ENCODE assay signal across 29 cellular contexts in the genomic region with DNA sequence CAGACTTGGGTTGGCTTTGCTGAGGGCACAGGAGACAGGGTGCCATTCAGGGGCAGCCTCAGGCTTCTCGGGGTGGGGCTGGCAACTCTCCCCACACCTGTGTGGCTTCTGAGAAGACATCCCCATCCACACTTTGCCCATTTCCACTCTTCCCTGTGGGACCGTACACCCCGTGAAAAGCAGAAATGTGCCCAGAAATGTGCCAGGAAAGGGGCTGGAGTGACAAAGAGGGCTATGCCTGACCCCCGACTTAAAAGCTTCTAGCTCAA.
"Had no signal": no experiment of that assay in that cellular context is flagged by ENCODE, and none has a peak within 500 bp of the region (broad histone marks: within the 10 kb centered on the region; RNA-seq: fewer than 3 reads in every experiment).

No MANE protein-coding gene starts in this region.

- H3K4me3 Mint-ChIP-seq: activated CD4-positive, alpha-beta memory T cell treated with anti-CD3 and anti-CD28 coated beads for 36 hours; activated CD4-positive, alpha-beta T cell treated with anti-CD3 and anti-CD28 coated beads, Interleukin-2, amount 10 ng/mL, durations not matched to agents 24 days and 14 days; activated naive CD8-positive, alpha-beta T cell treated with anti-CD3 and anti-CD28 coated beads for 36 hours; activated T-helper 17 cell treated with anti-CD3 and anti-CD28 coated beads, Interleukin-2, amount 50 U/mL, for 72 hours; effector memory CD8-positive, alpha-beta T cell; naive thymus-derived CD4-positive, alpha-beta T cell; neural progenitor cell; T-helper 17 cell had no signal

- DNase-seq: activated CD4-positive, alpha-beta memory T cell treated with anti-CD3 and anti-CD28 coated beads for 36 hours; activated CD4-positive, alpha-beta T cell treated with anti-CD3 and anti-CD28 coated beads, Interleukin-2, amount 10 ng/mL, durations not matched to agents 24 days and 14 days; activated CD4-positive, CD25-positive, alpha-beta regulatory T cell treated with anti-CD3 and anti-CD28 coated beads, Interleukin-2, amount 50 U/mL, for 72 hours; activated CD8-positive, alpha-beta memory T cell treated with anti-CD3 and anti-CD28 coated beads, Interleukin-2, amount 50 U/mL, for 4 hours; activated gamma-delta T cell treated with Interleukin-2 at 50 U/mL for 16 hours; activated naive CD8-positive, alpha-beta T cell treated with anti-CD3 and anti-CD28 coated beads for 36 hours; activated T-cell treated with anti-CD3 and anti-CD28 coated beads, Interleukin-2, amount 50 U/mL, for 1 hour; body of pancreas; colonic mucosa; dorsolateral prefrontal cortex; effector memory CD8-positive, alpha-beta T cell; erythroblast; islet precursor cell; midbrain; naive thymus-derived CD4-positive, alpha-beta T cell; occipital lobe; stimulated activated CD4-positive, alpha-beta T cell treated with anti-CD3 and anti-CD28 coated beads, Interleukin-2, amount 100 ng/mL, for 48 hours; stimulated activated naive CD8-positive, alpha-beta T cell treated with anti-CD3 and anti-CD28 coated beads, Interleukin-15, Interleukin-2, amounts not matched to agents 100 U/mL and 50 U/mL, for 24 hours; T-helper 17 cell; T1000; testis; transverse colon; WERI-Rb-1 had no signal

- H3K4me2 ChIP-seq: hepatocyte, neural progenitor cell had no signal

- ATAC-seq: activated T-helper 17 cell treated with anti-CD3 and anti-CD28 coated beads, Interleukin-2, amount 50 U/mL, for 72 hours; body of pancreas; effector memory CD8-positive, alpha-beta T cell; gastroesophageal sphincter; naive thymus-derived CD4-positive, alpha-beta T cell; stimulated activated naive CD8-positive, alpha-beta T cell treated with anti-CD3 and anti-CD28 coated beads, Interleukin-15, Interleukin-2, amounts not matched to agents 100 U/mL and 50 U/mL, for 24 hours; T-helper 17 cell had no signal

- H3K9me3 ChIP-seq: adrenal gland, body of pancreas, colonic mucosa, gastroesophageal sphincter, right atrium auricular region, testis, transverse colon had no signal

- H3K9ac ChIP-seq: neural progenitor cell had no signal

- H3K27ac Mint-ChIP-seq: activated CD4-positive, alpha-beta memory T cell treated with anti-CD3 and anti-CD28 coated beads for 36 hours; activated CD4-positive, alpha-beta T cell treated with anti-CD3 and anti-CD28 coated beads, Interleukin-2, amount 10 ng/mL, durations not matched to agents 24 days and 14 days; activated naive CD8-positive, alpha-beta T cell treated with anti-CD3 and anti-CD28 coated beads for 36 hours; neural progenitor cell had no signal

- H3K4me3 ChIP-seq: adrenal gland, body of pancreas, colonic mucosa, dorsolateral prefrontal cortex, gastroesophageal sphincter, hepatocyte, neural progenitor cell, right atrium auricular region, testis, transverse colon had no signal

- H3K4me1 ChIP-seq: body of pancreas, colonic mucosa, neural progenitor cell, testis had no signal

- H3K27ac ChIP-seq: adrenal gland, body of pancreas, colonic mucosa, dorsolateral prefrontal cortex, gastroesophageal sphincter, hepatocyte, neural progenitor cell, right atrium auricular region, testis, transverse colon, WERI-Rb-1 had no signal

- H3K9me3 Mint-ChIP-seq: activated CD4-positive, alpha-beta memory T cell treated with anti-CD3 and anti-CD28 coated beads for 36 hours; activated CD4-positive, alpha-beta T cell treated with anti-CD3 and anti-CD28 coated beads, Interleukin-2, amount 10 ng/mL, durations not matched to agents 24 days and 14 days; activated naive CD8-positive, alpha-beta T cell treated with anti-CD3 and anti-CD28 coated beads for 36 hours; activated T-helper 17 cell treated with anti-CD3 and anti-CD28 coated beads, Interleukin-2, amount 50 U/mL, for 72 hours; effector memory CD8-positive, alpha-beta T cell; neural progenitor cell had no signal

- H3K27me3 ChIP-seq: adrenal gland, body of pancreas, colonic mucosa, dorsolateral prefrontal cortex, gastroesophageal sphincter, hepatocyte, neural progenitor cell, right atrium auricular region, testis, transverse colon had no signal

- H3K79me2 ChIP-seq: hepatocyte had no signal

- H2AFZ ChIP-seq: hepatocyte, neural progenitor cell had no signal

- H3K27me3 Mint-ChIP-seq: activated CD4-positive, alpha-beta memory T cell treated with anti-CD3 and anti-CD28 coated beads for 36 hours; activated CD4-positive, alpha-beta T cell treated with anti-CD3 and anti-CD28 coated beads, Interleukin-2, amount 10 ng/mL, durations not matched to agents 24 days and 14 days; activated naive CD8-positive, alpha-beta T cell treated with anti-CD3 and anti-CD28 coated beads for 36 hours; activated T-helper 17 cell treated with anti-CD3 and anti-CD28 coated beads, Interleukin-2, amount 50 U/mL, for 72 hours; effector memory CD8-positive, alpha-beta T cell; naive thymus-derived CD4-positive, alpha-beta T cell; T-helper 17 cell had no signal

- H3K36me3 ChIP-seq: neural progenitor cell had no signal
